10 cellular contexts compared by ENCODE assay signal in genomic region chr2:42754021-42754775, GRCh38. TPM values are rescaled to one million over a fixed set of nuclear protein-coding genes. Genes with fewer than 3 reads are reported as not detected.
DNase-seq lines count a peak whose midpoint lies in the region; ATAC-seq, FAIRE-seq and TF ChIP-seq lines count a peak whose summit lies in the region.
"Had no signal": no experiment of that assay in that cellular context is flagged by ENCODE, and none has a peak within 500 bp of the region (broad histone marks: within the 10 kb centered on the region; RNA-seq: fewer than 3 reads in every experiment).

No MANE protein-coding gene starts in this region.

- TF ChIP-seq CTCF in WERI-Rb-1 (IDR thresholded peaks at IDR 0.05; ENCODE audit: low read depth, low read length), result no peak

- FAIRE-seq in GM12891 (lab: Jason Lieb, UNC), result peak; percentile 94

- no peak for TF ChIP-seq POLR2A in GM12891 (IDR thresholded peaks at IDR 0.05; ENCODE audit: low read depth, low read length)

- no peak overlapping the region for H3K27ac ChIP-seq in WERI-Rb-1

- H3K4me3 ChIP-seq in WERI-Rb-1 (ENCODE audit: low read depth, low read length), result no peak overlapping the region

- no peaks in the 10 kb centered on the region for H3K27me3 ChIP-seq in WERI-Rb-1 (ENCODE audit: insufficient read depth, low read depth, severe bottlenecking)

- H3K36me3 ChIP-seq in WERI-Rb-1, result no peaks in the 10 kb centered on the region

- ATAC-seq in GM21825 (IDR thresholded peaks at IDR 0.05; ENCODE audit: unreplicated experiment), result peak; percentile 49
- ATAC-seq: naive thymus-derived CD8-positive, alpha-beta T cell had no signal

- DNase-seq in GM12891 (ENCODE audit: insufficient read length, low spot score), result no peak
- DNase-seq in NCI-H510A treated with DMSO at 0.1 percent for 48 hours (lab: John Stamatoyannopoulos, UW), result peak; percentile 25
- DNase-seq in iris pigment epithelial cell (ENCODE audit: low read depth), result peak; percentile 14
- DNase-seq in WERI-Rb-1, result no peak
- no peak for DNase-seq in NCI-H1048 (lab: John Stamatoyannopoulos, UW)
- no peak for DNase-seq in NCI-H748 treated with DMSO at 0.1 percent for 48 hours (lab: John Stamatoyannopoulos, UW)
- DNase-seq in foreskin melanocyte, result no peak
- DNase-seq: activated T-cell treated with anti-CD3 and anti-CD28 coated beads, Interleukin-2, amount 50 U/mL, for 4 hours had no signal

- H3K9me3 ChIP-seq in WERI-Rb-1 (ENCODE audit: severe bottlenecking), result no peaks in the 10 kb centered on the region

TF ChIP-seq in GM12891, 5 proteins besides CTCF, POLR2A, EP300 and RAD21:
- no peak for TF ChIP-seq SPI1 (IDR thresholded peaks at IDR 0.05; ENCODE audit: low read depth, low read length)
- no peak for TF ChIP-seq POLR2AphosphoS5 (IDR thresholded peaks at IDR 0.05; ENCODE audit: low read depth, low read length)
- TF ChIP-seq TAF1 (IDR thresholded peaks at IDR 0.05; ENCODE audit: low read depth, low read length), result no peak
- TF ChIP-seq POU2F2 (IDR thresholded peaks at IDR 0.05; ENCODE audit: low read depth, low read length), result no peak
- TF ChIP-seq PAX5 (IDR thresholded peaks at IDR 0.05; ENCODE audit: insufficient read depth, low read length, severe bottlenecking), result no peak

RNA-seq across cellular contexts. Expression of gene OXER1, which starts 9.7 kb away (rescaled TPM):
- polyA plus RNA-seq in GM12891 (2012; ENCODE audit: low read depth, missing spikeins), result 2.6 TPM

RNA-seq across cellular contexts. Expression of gene HAAO, which starts 38.2 kb away (rescaled TPM):
- polyA plus RNA-seq in GM12891 (2012; ENCODE audit: low read depth, missing spikeins), result 17.0 TPM

Comparison
In these comparisons a context has a peak if more than half of its experiments do, and no peak if none do; other contexts are left out.
1. DNase-seq: peak in NCI-H510A treated with DMSO at 0.1 percent for 48 hours (single experiment) and iris pigment epithelial cell (single experiment); none in GM12891 (single experiment), WERI-Rb-1 (single experiment), NCI-H1048 (single experiment), NCI-H748 treated with DMSO at 0.1 percent for 48 hours (single experiment) and foreskin melanocyte (single experiment).